In the genomic region with DNA sequence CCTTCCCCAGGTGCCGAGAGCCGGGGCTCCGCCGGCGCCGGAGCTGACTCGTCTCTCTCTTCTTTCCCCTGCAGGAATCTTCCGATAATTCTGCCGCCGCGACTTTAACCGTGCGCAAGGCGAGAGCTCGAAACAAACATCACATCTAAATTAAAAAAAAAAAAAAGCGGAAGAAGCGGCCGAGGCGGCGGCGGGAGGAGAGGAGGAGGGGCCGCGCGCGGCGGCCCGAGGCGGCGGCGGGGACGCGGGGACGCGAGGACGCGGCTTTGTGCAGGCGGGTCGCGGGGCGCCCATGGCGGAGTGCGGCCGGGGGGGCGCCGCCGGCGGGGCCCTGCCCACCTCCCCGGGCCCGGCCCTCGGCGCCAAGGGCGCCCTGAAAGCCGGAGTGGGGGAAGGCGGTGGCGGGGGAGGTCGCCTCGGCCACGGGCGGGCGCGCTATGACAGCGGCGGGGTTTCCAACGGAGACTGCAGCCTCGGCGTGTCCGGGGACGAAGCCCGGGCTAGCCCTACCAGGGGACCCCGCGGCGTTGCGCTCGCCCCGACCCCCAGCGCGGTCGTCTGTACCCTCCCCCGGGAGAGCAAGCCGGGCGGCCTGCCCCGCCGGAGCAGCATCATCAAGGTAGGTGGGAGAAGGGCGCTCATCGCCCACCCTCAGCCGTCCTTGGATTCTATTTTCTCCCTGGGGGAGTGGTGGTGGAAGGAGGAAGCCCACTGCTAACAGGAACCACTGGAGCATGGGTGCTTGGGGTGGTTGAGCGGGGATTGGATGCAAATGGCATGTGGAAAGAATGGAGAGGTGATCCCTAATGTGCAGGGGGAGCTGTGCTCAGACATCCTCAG, we compare ENCODE assay signal across 8 cellular contexts. TPM values are rescaled to one million over a fixed set of nuclear protein-coding genes. Genes with fewer than 3 reads are reported as not detected.
DNase-seq lines count a peak whose midpoint lies in the region; ATAC-seq and TF ChIP-seq lines count a peak whose summit lies in the region.

A gene (plus strand): TSS at position 208 of the 840 bp plus-strand sequence. CDS start 85 bp downstream, at position 293.

- H3K4me3 ChIP-seq in AG04449 (ENCODE audit: low read depth, low read length) = peak within 1 kb of the TSS; percentile 79
- H3K4me3 ChIP-seq in Panc1 (ENCODE audit: low read depth in 2 of 2, low read length in 2 of 2) = peak within 1 kb of the TSS; percentile 56 to 76
- H3K4me3 ChIP-seq in tibial nerve = peak within 1 kb of the TSS; percentile 73 to 95 (median 90)

- H3K9me3 ChIP-seq in Panc1 (ENCODE audit: control insufficient read depth, insufficient read depth, low read depth, low read length) (no peaks in the 10 kb centered on the region), tibial nerve (no peaks in the 10 kb centered on the region)

- no peak for DNase-seq in AG04449 (ENCODE audit: low read depth, low spot score)
- DNase-seq in Panc1 (ENCODE audit: low read depth, low spot score) = no peak
- DNase-seq in activated effector memory CD4-positive, alpha-beta T cell treated with Interleukin-2 at 50 U/mL for 16 hours = peak; percentile 64
- peak in 1 of 2 donors; percentile 30 for DNase-seq in foreskin keratinocyte
- peak in 30 of 56 donors; percentile 10 to 69 (median 50) for DNase-seq in nucleus accumbens (lab: John Stamatoyannopoulos, UW)
- peak; percentile 16 to 35 for DNase-seq in tibial nerve (ENCODE audit: low spot score in 2 of 2)

- peaks cover 5% of the 10 kb centered on the region; the same call in 1 of the 2 replicates for H3K4me1 ChIP-seq in Panc1 (ENCODE audit: control insufficient read depth, insufficient read depth, low read length)
- H3K4me1 ChIP-seq in foreskin keratinocyte = no peaks in the 10 kb centered on the region
- peaks cover 2 to 55% (median 17%) of the 10 kb centered on the region in 4 donors for H3K4me1 ChIP-seq in tibial nerve

- intact Hi-C loops in Panc1 (cut with micrococcal nuclease; ENCODE audit: unreplicated experiment) = loop anchor here (5.0 to 10.0 kb wide), 2 partner anchors 147 to 280 kb away; a partner anchor contains a TSS

- WGBS in tibial nerve, 2 donors = 1% methylated on average over 53 to 87 of the region's 87 CpGs

- no peak for TF ChIP-seq POLR2A in tibial nerve (IDR thresholded peaks at IDR 0.05)

- no peaks in the 10 kb centered on the region for H3K36me3 ChIP-seq in Panc1 (ENCODE audit: control insufficient read depth, insufficient read depth, low read length)
- H3K36me3 ChIP-seq in tibial nerve = no peaks in the 10 kb centered on the region

- H3K27me3 ChIP-seq in Panc1 (ENCODE audit: control insufficient read depth, insufficient read depth, low read length) (no peaks in the 10 kb centered on the region; the same call in 1 of the 2 replicates), foreskin keratinocyte (no peaks in the 10 kb centered on the region), tibial nerve (no peaks in the 10 kb centered on the region)

- POLR2A ChIA-PET in AG04449 (lab: Yijun Ruan, JAX) = no interaction called here
- POLR2A ChIA-PET in Panc1 (lab: Charles Lee) = no interaction called here

- H3K27ac ChIP-seq in Panc1 (ENCODE audit: low read length) = peak within 1 kb of the TSS; percentile 34; the same call in 1 of the 2 replicates
- no peak within 1 kb of the TSS for H3K27ac ChIP-seq in foreskin keratinocyte
- peak within 1 kb of the TSS; percentile 87 to 96 (median 96) for H3K27ac ChIP-seq in tibial nerve

- TF ChIP-seq EP300 in tibial nerve (IDR thresholded peaks at IDR 0.05) = peak in 1 of 2 donors; percentile 20

- peak; percentile 34 for ATAC-seq in GM18907 (IDR thresholded peaks at IDR 0.05; ENCODE audit: unreplicated experiment)
- ATAC-seq in HG03108 (IDR thresholded peaks at IDR 0.05; ENCODE audit: unreplicated experiment) = peak; percentile 24
- peak; percentile 66 for ATAC-seq in Panc1
- peak; percentile 56 for ATAC-seq in foreskin keratinocyte

- in situ Hi-C loops in Panc1 (cut with HindIII; ENCODE audit: low pct_unique_long_range_greater_than_20kb, low sequenced_read_pairs) = no loop called here

- CTCF ChIA-PET in AG04449 (lab: Yijun Ruan, JAX) (interaction anchor here (0.9 to 2.3 kb wide), 10 partner anchors 9 to 284 kb away, joined by 3 to 28 read pairs (median 4); no protein-coding TSS in a partner anchor), Panc1 (lab: Charles Lee) (interaction anchor here (0.6 kb wide), 1 partner anchor 264 kb away, joined by 3 read pairs; no protein-coding TSS in a partner anchor)

- TF ChIP-seq CTCF in AG04449 (IDR thresholded peaks at IDR 0.05; ENCODE audit: insufficient read depth, low read length, missing control alignments) (no peak), Panc1 (IDR thresholded peaks at IDR 0.05) (no peak), foreskin keratinocyte (conservative IDR thresholded peaks at IDR 0.05) (no peak), tibial nerve (IDR thresholded peaks at IDR 0.05) (no peak)

- BruUV-seq in Panc1 (replicated peaks; lab: Mats Ljungman, UMichigan) = no TSS peak

RNA-seq across cellular contexts. Expression of the gene that starts here (rescaled TPM):
- total RNA-seq in Panc1 (2021; ENCODE audit: unreplicated experiment) (3.0 TPM), foreskin keratinocyte (1.7 TPM in 2 replicates), tibial nerve (10 to 100 TPM; 17.7 to 39.3 (median 29.0) TPM)
- polyA plus RNA-seq in Panc1 (2012; ENCODE audit: insufficient read length) = 1.8 TPM
- polyA plus RNA-seq in foreskin keratinocyte = 0.60 and 0.61 TPM in 2 replicates

Comparison
In these comparisons a context has a peak if more than half of its experiments do, and no peak if none do; other contexts are left out.
1. DNase-seq: peak in activated effector memory CD4-positive, alpha-beta T cell treated with Interleukin-2 at 50 U/mL for 16 hours (single experiment), nucleus accumbens (30 of 56) and tibial nerve (2 of 2); none in AG04449 (single experiment) and Panc1 (single experiment).
2. Peak in every context shown above with its lines, with median percentiles within 50 percentile points of each other: H3K4me3 ChIP-seq and ATAC-seq.